15 cellular contexts compared by ENCODE assay signal in genomic region chr10:26357203-26357602, GRCh38.
DNase-seq lines count a peak whose midpoint lies in the region; ATAC-seq lines count a peak whose summit lies in the region.
"Had no signal": no experiment of that assay in that cellular context is flagged by ENCODE, and none has a peak within 500 bp of the region (broad histone marks: within the 10 kb centered on the region; RNA-seq: fewer than 3 reads in every experiment).

No MANE protein-coding gene starts in this region.

- H3K36me3 Mint-ChIP-seq in activated CD4-positive, alpha-beta memory T cell treated with anti-CD3 and anti-CD28 coated beads for 36 hours = no peaks in the 10 kb centered on the region
- H3K36me3 Mint-ChIP-seq in activated CD4-positive, alpha-beta memory T cell treated with anti-CD3 and anti-CD28 coated beads, Interleukin-2, amount 10 ng/mL, durations not matched to agents 7 days and 5 days (ENCODE audit: low read depth) = no peaks in the 10 kb centered on the region
- H3K36me3 Mint-ChIP-seq: WTC11 had no signal

- H3K9me3 Mint-ChIP-seq in activated CD4-positive, alpha-beta memory T cell treated with anti-CD3 and anti-CD28 coated beads for 36 hours = no peaks in the 10 kb centered on the region
- no peaks in the 10 kb centered on the region for H3K9me3 Mint-ChIP-seq in activated CD4-positive, alpha-beta memory T cell treated with anti-CD3 and anti-CD28 coated beads, Interleukin-2, amount 10 ng/mL, durations not matched to agents 7 days and 5 days
- H3K9me3 Mint-ChIP-seq: activated T-helper 1 cell treated with anti-CD3 and anti-CD28 coated beads, Interleukin-12 subunit alpha, Interleukin-12 subunit beta, Interleukin-2, Interleukin-4 antibody, amounts not matched to agents 30 ng/mL and 10 ng/mL and 1 ng/mL, durations not matched to agents 14 hours and 24 hours and 36 hours; WTC11 had no signal

- peaks cover 17% of the 10 kb centered on the region for H3K27me3 Mint-ChIP-seq in activated CD4-positive, alpha-beta memory T cell treated with anti-CD3 and anti-CD28 coated beads for 36 hours
- H3K27me3 Mint-ChIP-seq in activated CD4-positive, alpha-beta memory T cell treated with anti-CD3 and anti-CD28 coated beads, Interleukin-2, amount 10 ng/mL, durations not matched to agents 7 days and 5 days = peaks cover 11% of the 10 kb centered on the region

- DNase-seq in activated CD4-positive, alpha-beta memory T cell treated with anti-CD3 and anti-CD28 coated beads for 36 hours = peak; percentile 20
- no peak for DNase-seq in activated CD4-positive, alpha-beta memory T cell treated with anti-CD3 and anti-CD28 coated beads, Interleukin-2, amount 10 ng/mL, durations not matched to agents 7 days and 5 days
- DNase-seq in activated gamma-delta T cell (lab: John Stamatoyannopoulos, UW) (no peak), glomerular visceral epithelial cell (ENCODE audit: extremely low spot score) (no peak), SK-N-DZ (ENCODE audit: low spot score) (no peak)
- DNase-seq: COR-L47, immature natural killer cell, NCI-H1092 treated with DMSO at 0.1 percent for 48 hours, posterior cingulate gyrus, SW 1271 had no signal

- intact Hi-C loops in activated CD4-positive, alpha-beta memory T cell treated with anti-CD3 and anti-CD28 coated beads for 36 hours (cut with micrococcal nuclease) = loop anchor here (1.0 kb wide), 4 partner anchors 73 to 382 kb away; no protein-coding TSS in a partner anchor

- CTCF ChIA-PET in activated CD4-positive, alpha-beta memory T cell treated with anti-CD3 and anti-CD28 coated beads for 36 hours (lab: Charles Lee) = interaction anchor here (1.0 kb wide), 1 partner anchor 23 kb away, joined by 4 read pairs; no protein-coding TSS in a partner anchor
- CTCF ChIA-PET in activated CD4-positive, alpha-beta memory T cell treated with anti-CD3 and anti-CD28 coated beads, Interleukin-2, amount 10 ng/mL, durations not matched to agents 7 days and 5 days (lab: Charles Lee) = no interaction called here

- peak; percentile 50 for ATAC-seq in GM18873 (IDR thresholded peaks at IDR 0.05; ENCODE audit: low FRiP score, unreplicated experiment)
- peak; percentile 41 for ATAC-seq in HG02678 (IDR thresholded peaks at IDR 0.05; ENCODE audit: unreplicated experiment)
- peak; percentile 52 for ATAC-seq in HG03558 (IDR thresholded peaks at IDR 0.05; ENCODE audit: extremely low read depth, unreplicated experiment)
- ATAC-seq: WTC11 had no signal

- POLR2A ChIA-PET in activated CD4-positive, alpha-beta memory T cell treated with anti-CD3 and anti-CD28 coated beads for 36 hours (lab: Charles Lee) = interaction anchor here (0.7 kb wide), 1 partner anchor 73 kb away, joined by 3 read pairs; no protein-coding TSS in a partner anchor
- POLR2A ChIA-PET in activated CD4-positive, alpha-beta memory T cell treated with anti-CD3 and anti-CD28 coated beads, Interleukin-2, amount 10 ng/mL, durations not matched to agents 7 days and 5 days (lab: Charles Lee) = no interaction called here

- H3K4me1 Mint-ChIP-seq in activated CD4-positive, alpha-beta memory T cell treated with anti-CD3 and anti-CD28 coated beads for 36 hours (ENCODE audit: low read depth) = peaks cover 11% of the 10 kb centered on the region
- H3K4me1 Mint-ChIP-seq in activated CD4-positive, alpha-beta memory T cell treated with anti-CD3 and anti-CD28 coated beads, Interleukin-2, amount 10 ng/mL, durations not matched to agents 7 days and 5 days = no peaks in the 10 kb centered on the region
- H3K4me1 Mint-ChIP-seq: immature natural killer cell had no signal

- no peak overlapping the region for H3K27ac Mint-ChIP-seq in activated CD4-positive, alpha-beta memory T cell treated with anti-CD3 and anti-CD28 coated beads for 36 hours
- H3K27ac Mint-ChIP-seq in activated CD4-positive, alpha-beta memory T cell treated with anti-CD3 and anti-CD28 coated beads, Interleukin-2, amount 10 ng/mL, durations not matched to agents 7 days and 5 days = no peak overlapping the region
- H3K27ac Mint-ChIP-seq: activated T-helper 1 cell treated with anti-CD3 and anti-CD28 coated beads, Interleukin-12 subunit alpha, Interleukin-12 subunit beta, Interleukin-2, Interleukin-4 antibody, amounts not matched to agents 30 ng/mL and 10 ng/mL and 1 ng/mL, durations not matched to agents 14 hours and 24 hours and 36 hours; immature natural killer cell; WTC11 had no signal

- H3K4me3 Mint-ChIP-seq in activated CD4-positive, alpha-beta memory T cell treated with anti-CD3 and anti-CD28 coated beads for 36 hours = no peak overlapping the region
- no peak overlapping the region for H3K4me3 Mint-ChIP-seq in activated CD4-positive, alpha-beta memory T cell treated with anti-CD3 and anti-CD28 coated beads, Interleukin-2, amount 10 ng/mL, durations not matched to agents 7 days and 5 days
- H3K4me3 Mint-ChIP-seq: activated T-helper 1 cell treated with anti-CD3 and anti-CD28 coated beads, Interleukin-12 subunit alpha, Interleukin-12 subunit beta, Interleukin-2, Interleukin-4 antibody, amounts not matched to agents 30 ng/mL and 10 ng/mL and 1 ng/mL, durations not matched to agents 14 hours and 24 hours and 36 hours; immature natural killer cell; WTC11 had no signal
